In genomic region chr20:54048489-54048888, GRCh38 we compare ENCODE assay signal across 19 cellular contexts. TPM values are rescaled to one million over a fixed set of nuclear protein-coding genes. Genes with fewer than 3 reads are reported as not detected.
"Had no signal": no experiment of that assay in that cellular context is flagged by ENCODE, and none has a peak within 500 bp of the region (broad histone marks: within the 10 kb centered on the region; RNA-seq: fewer than 3 reads in every experiment).

No MANE protein-coding gene starts in this region.

- H3K4me3 ChIP-seq: cardiac muscle cell, esophagus muscularis mucosa, gastrocnemius medialis, heart left ventricle, lower lobe of right lung, SK-N-MC had no signal

- DNase-seq: activated CD4-positive, alpha-beta T cell treated with anti-CD3 and anti-CD28 coated beads, Interleukin-2, amount 50 U/mL, for 4 hours; activated naive CD4-positive, alpha-beta T cell; activated naive CD8-positive, alpha-beta T cell treated with anti-CD3 and anti-CD28 coated beads, Interleukin-2, amount 50 U/mL, for 24 hours; activated T-cell treated with anti-CD3 and anti-CD28 coated beads for 4 hours; gastrocnemius medialis; heart left ventricle; left colon; lower lobe of right lung; midbrain; stimulated activated CD4-positive, alpha-beta T cell treated with anti-CD3 and anti-CD28 coated beads, Interleukin-4, amount 100 ng/mL, for 24 hours; stimulated activated naive CD4-positive, alpha-beta T cell treated with Interleukin-2 at 50 U/mL for 16 hours; substantia nigra had no signal

- ATAC-seq: activated CD4-positive, CD25-positive, alpha-beta regulatory T cell treated with anti-CD3 and anti-CD28 coated beads, Interleukin-2, amount 50 U/mL, for 24 hours; activated naive CD8-positive, alpha-beta T cell treated with anti-CD3 and anti-CD28 coated beads, Interleukin-2, amount 50 U/mL, for 24 hours; gastrocnemius medialis; heart left ventricle; left colon; lower lobe of right lung had no signal

- H3K4me1 ChIP-seq: esophagus muscularis mucosa, gastrocnemius medialis, heart left ventricle had no signal

- H3K9me3 ChIP-seq: gastrocnemius medialis, lower lobe of right lung had no signal

- H3K27ac ChIP-seq: cardiac muscle cell, esophagus muscularis mucosa, gastrocnemius medialis, heart left ventricle, lower lobe of right lung, SK-N-MC had no signal

- H3K27me3 ChIP-seq: cardiac muscle cell, esophagus muscularis mucosa, gastrocnemius medialis, heart left ventricle had no signal

- H3K36me3 ChIP-seq: cardiac muscle cell, esophagus muscularis mucosa, gastrocnemius medialis, heart left ventricle, lower lobe of right lung had no signal

RNA-seq across cellular contexts. Expression of gene BCAS1, which starts 21.9 kb away (rescaled TPM):
- total RNA-seq: cardiac muscle cell, heart left ventricle, neural crest cell, osteocyte, pulmonary artery endothelial cell had no signal
- polyA plus RNA-seq: cardiac muscle cell, heart left ventricle had no signal
